Comparison of ENCODE assay signal across 16 cellular contexts in the genomic region with DNA sequence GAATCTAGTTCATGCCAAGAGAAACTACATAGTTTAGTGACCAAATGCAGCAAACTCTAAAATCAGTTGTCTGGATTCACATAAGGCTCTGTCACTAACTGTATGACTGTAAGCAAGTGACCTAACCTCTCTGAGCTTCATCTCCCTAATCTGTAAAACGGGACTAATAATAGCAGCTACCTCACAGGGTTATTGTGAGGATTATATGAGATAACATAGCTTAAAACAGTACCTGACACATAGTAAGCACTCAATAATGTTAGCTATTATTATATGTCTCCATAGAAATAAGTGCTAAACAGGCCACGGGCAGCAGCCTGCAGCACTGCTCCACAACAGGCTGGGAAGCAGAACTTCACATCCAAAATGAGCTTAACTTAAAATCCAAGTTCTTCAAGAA. TPM values are rescaled to one million over a fixed set of nuclear protein-coding genes. Genes with fewer than 3 reads are reported as not detected.
DNase-seq lines count a peak whose midpoint lies in the region; ATAC-seq and TF ChIP-seq lines count a peak whose summit lies in the region.
"Had no signal": no experiment of that assay in that cellular context is flagged by ENCODE, and none has a peak within 500 bp of the region (broad histone marks: within the 10 kb centered on the region; RNA-seq: fewer than 3 reads in every experiment).

No MANE protein-coding gene starts in this region.

- intact Hi-C loops in Right ventricle myocardium inferior (cut with DNase I) = no loop called here
- intact Hi-C loops in cardiac septum (cut with DNase I) = no loop called here
- intact Hi-C loops in left ventricle myocardium inferior (cut with micrococcal nuclease) = no loop called here

- ATAC-seq in Right ventricle myocardium inferior (peak; percentile 32), HG03139 (IDR thresholded peaks at IDR 0.05; ENCODE audit: unreplicated experiment) (no peak)
- no peak for ATAC-seq in activated T-cell treated with anti-CD3 and anti-CD28 coated beads, Interleukin-2, amount 50 U/mL, for 4 hours
- ATAC-seq: activated CD4-positive, CD25-positive, alpha-beta regulatory T cell treated with anti-CD3 and anti-CD28 coated beads, Interleukin-2, amount 50 U/mL, for 24 hours; CD8-positive, alpha-beta T cell had no signal

- H3K4me3 Mint-ChIP-seq in activated T-cell treated with anti-CD3 and anti-CD28 coated beads, Interleukin-2, amount 50 U/mL, for 4 hours = no peak overlapping the region
- H3K4me3 Mint-ChIP-seq: CD8-positive, alpha-beta T cell had no signal

- H3K4me1 Mint-ChIP-seq in activated T-cell treated with anti-CD3 and anti-CD28 coated beads, Interleukin-2, amount 50 U/mL, for 4 hours (ENCODE audit: low read depth) = peaks cover 29% of the 10 kb centered on the region

- H3K4me3 ChIP-seq in left ventricle myocardium inferior (no peak overlapping the region), neutrophil (ENCODE audit: low read depth in 1 of 2, low read length in 1 of 2) (peak overlapping the region in 1 of 2 experiments; percentile 7)
- H3K4me3 ChIP-seq: adrenal gland had no signal

- peaks cover 3% of the 10 kb centered on the region for H3K9me3 ChIP-seq in left ventricle myocardium inferior (replicated peaks)
- H3K9me3 ChIP-seq in neutrophil = no peaks in the 10 kb centered on the region
- H3K9me3 ChIP-seq: adrenal gland had no signal

- H3K27me3 Mint-ChIP-seq in activated T-cell treated with anti-CD3 and anti-CD28 coated beads, Interleukin-2, amount 50 U/mL, for 4 hours (ENCODE audit: low read depth) = no peaks in the 10 kb centered on the region
- H3K27me3 Mint-ChIP-seq: naive B cell, progenitor cell of endocrine pancreas had no signal

- H3K27me3 ChIP-seq in left ventricle myocardium inferior (ENCODE audit: low read depth) (no peaks in the 10 kb centered on the region), neutrophil (no peaks in the 10 kb centered on the region)
- H3K27me3 ChIP-seq: adrenal gland had no signal

- H3K27ac ChIP-seq in left ventricle myocardium inferior (replicated peaks) = peak overlapping the region; percentile 83
- peak overlapping the region; percentile 78 for H3K27ac ChIP-seq in neutrophil

- H3K36me3 Mint-ChIP-seq in activated T-cell treated with anti-CD3 and anti-CD28 coated beads, Interleukin-2, amount 50 U/mL, for 4 hours (ENCODE audit: insufficient read depth) = peaks cover 2% of the 10 kb centered on the region
- H3K36me3 Mint-ChIP-seq: naive B cell had no signal

- peaks cover 100% of the 10 kb centered on the region for H3K4me1 ChIP-seq in left ventricle myocardium inferior
- peaks cover 40 to 44% of the 10 kb centered on the region in 2 experiments for H3K4me1 ChIP-seq in neutrophil (ENCODE audit: control insufficient read depth in 1 of 2, insufficient read depth in 1 of 2, low read depth in 1 of 2, low read length in 1 of 2)

- TF ChIP-seq CTCF in left ventricle myocardium inferior (IDR thresholded peaks at IDR 0.05; ENCODE audit: borderline replicate concordance) (no peak), neutrophil (IDR thresholded peaks at IDR 0.05) (no peak)

- DNase-seq in Right ventricle myocardium inferior (ENCODE audit: missing footprints) = no peak
- no peak for DNase-seq in cardiac septum (ENCODE audit: low spot score)
- DNase-seq in left ventricle myocardium inferior = no peak
- no peak for DNase-seq in activated T-cell treated with anti-CD3 and anti-CD28 coated beads, Interleukin-2, amount 50 U/mL, for 4 hours
- no peak for DNase-seq in AG08396 (ENCODE audit: low spot score)
- DNase-seq in activated T-cell treated with anti-CD3 and anti-CD28 coated beads, Interleukin-2, amount 50 U/mL, for 48 hours = no peak
- DNase-seq: activated CD8-positive, alpha-beta memory T cell treated with anti-CD3 and anti-CD28 coated beads for 24 hours; adrenal gland; CD8-positive, alpha-beta T cell; naive B cell; NCI-H146; T1000 had no signal

- H3K36me3 ChIP-seq in left ventricle myocardium inferior (no peaks in the 10 kb centered on the region), neutrophil (peaks cover 5% of the 10 kb centered on the region)
- H3K36me3 ChIP-seq: adrenal gland had no signal

- no peaks in the 10 kb centered on the region for H3K9me3 Mint-ChIP-seq in activated T-cell treated with anti-CD3 and anti-CD28 coated beads, Interleukin-2, amount 50 U/mL, for 4 hours

RNA-seq across cellular contexts. Expression of gene NPTN, which starts 30.2 kb away (rescaled TPM):
- total RNA-seq in Right ventricle myocardium inferior = 211 TPM
- 175 TPM for total RNA-seq in cardiac septum
- 227 TPM for total RNA-seq in left ventricle myocardium inferior
- total RNA-seq in activated T-cell treated with anti-CD3 and anti-CD28 coated beads, Interleukin-2, amount 50 U/mL, for 4 hours = 10 to 100 TPM; 65.5 to 68.1 (median 67.7) TPM
